Comparison of ENCODE assay signal across 8 cellular contexts in genomic region chr1:23568608-23569383, GRCh38. TPM values are rescaled to one million over a fixed set of nuclear protein-coding genes. Genes with fewer than 3 reads are reported as not detected.
DNase-seq lines count a peak whose midpoint lies in the region; ATAC-seq and TF ChIP-seq lines count a peak whose summit lies in the region.

No MANE protein-coding gene starts in this region.

- no peaks in the 10 kb centered on the region for H3K79me2 ChIP-seq in DOHH2 (ENCODE audit: control insufficient read depth, low read length)

- no peak overlapping the region for H3K27ac ChIP-seq in DOHH2 (ENCODE audit: low read depth, low read length)

- no peak for TF ChIP-seq CTCF in DOHH2 (IDR thresholded peaks at IDR 0.05; ENCODE audit: low read depth, low read length, poor library complexity, severe bottlenecking)
- TF ChIP-seq CTCF in glutamatergic neuron (IDR thresholded peaks at IDR 0.05; ENCODE audit: partially characterized antibody, unreplicated experiment) = no peak
- TF ChIP-seq CTCF in progenitor cell of endocrine pancreas (IDR thresholded peaks at IDR 0.05; ENCODE audit: unreplicated experiment) = no peak
- no peak for TF ChIP-seq CTCF in GM13976 (IDR thresholded peaks at IDR 0.05; ENCODE audit: borderline replicate concordance, control extremely low read depth, extremely low read depth, insufficient read depth, missing control alignments)

- H3K4me1 ChIP-seq in DOHH2 (ENCODE audit: control insufficient read depth, low read length) = peaks cover 62% of the 10 kb centered on the region

- no peaks in the 10 kb centered on the region for H3K9me3 ChIP-seq in DOHH2 (ENCODE audit: control insufficient read depth, insufficient read depth, low read length)

- no peaks in the 10 kb centered on the region for H3K36me3 ChIP-seq in DOHH2 (ENCODE audit: control insufficient read depth, low read length)

- peaks cover 2% of the 10 kb centered on the region for H3K9me3 Mint-ChIP-seq in glutamatergic neuron (ENCODE audit: unreplicated experiment)
- H3K9me3 Mint-ChIP-seq in progenitor cell of endocrine pancreas (ENCODE audit: low read depth) = no peaks in the 10 kb centered on the region

- H3K4me1 Mint-ChIP-seq in glutamatergic neuron (ENCODE audit: low read depth, unreplicated experiment) (peaks cover 7% of the 10 kb centered on the region), progenitor cell of endocrine pancreas (ENCODE audit: low read depth) (peaks cover 42% of the 10 kb centered on the region)

- no peak for DNase-seq in glutamatergic neuron
- DNase-seq in progenitor cell of endocrine pancreas (ENCODE audit: low spot score, unreplicated experiment) = no peak
- DNase-seq in NCI-H2227 (lab: John Stamatoyannopoulos, UW; ENCODE audit: unreplicated experiment) = no peak
- DNase-seq in GM13976 (ENCODE audit: low spot score) = no peak
- no peak for DNase-seq in stimulated activated CD4-positive, alpha-beta T cell treated with anti-CD3 and anti-CD28 coated beads, Interleukin-2, amount 100 ng/mL, for 24 hours

- H3K9me2 ChIP-seq in DOHH2 (replicated peaks; ENCODE audit: control insufficient read depth, low read length) = no peaks in the 10 kb centered on the region

- no peak for TF ChIP-seq POLR2A in GM18505 (IDR thresholded peaks at IDR 0.05; ENCODE audit: borderline replicate concordance, extremely low read depth, insufficient read depth, insufficient read length)

- peak overlapping the region; percentile 69 for H3K4me3 ChIP-seq in DOHH2 (ENCODE audit: low read length)

- ATAC-seq in SK-N-SH treated with all-trans-retinoic acid at 6 μM for 48 hours = peak; percentile 42
- ATAC-seq in GM18505 (IDR thresholded peaks at IDR 0.05; ENCODE audit: unreplicated experiment) = no peak

- peak overlapping the region; percentile 89 for H3K27ac Mint-ChIP-seq in glutamatergic neuron (ENCODE audit: unreplicated experiment)
- H3K27ac Mint-ChIP-seq in progenitor cell of endocrine pancreas = peak overlapping the region; percentile 99

- no peaks in the 10 kb centered on the region for H4K20me1 ChIP-seq in DOHH2 (ENCODE audit: control insufficient read depth, insufficient read depth, low read depth, low read length)

- peak overlapping the region; percentile 66 for H3K4me2 ChIP-seq in DOHH2 (ENCODE audit: low read length)

- H3K27me3 Mint-ChIP-seq in glutamatergic neuron (ENCODE audit: unreplicated experiment) (peaks cover 11% of the 10 kb centered on the region), progenitor cell of endocrine pancreas (no peaks in the 10 kb centered on the region)

- H3K36me3 Mint-ChIP-seq in glutamatergic neuron (ENCODE audit: unreplicated experiment) (peaks cover 5% of the 10 kb centered on the region), progenitor cell of endocrine pancreas (ENCODE audit: insufficient read depth) (no peaks in the 10 kb centered on the region)

- peaks cover 24% of the 10 kb centered on the region for H3F3A ChIP-seq in DOHH2 (ENCODE audit: control insufficient read depth, insufficient read depth)

- peak overlapping the region; percentile 94 for H3K4me3 Mint-ChIP-seq in glutamatergic neuron (ENCODE audit: unreplicated experiment)
- H3K4me3 Mint-ChIP-seq in progenitor cell of endocrine pancreas (ENCODE audit: low read depth) = peak overlapping the region; percentile 80

- H3K27me3 ChIP-seq in DOHH2 (ENCODE audit: control insufficient read depth, low read length) = 0 out of 2 replicates have a peak, but pooled peaks cover 4% of the 10 kb centered on the region

- in situ Hi-C loops in GM13976 (cut with MboI; ENCODE audit: low sequenced_read_pairs, unreplicated experiment) = no loop called here

TF ChIP-seq in SK-N-SH treated with all-trans-retinoic acid at 6 μM for 48 hours, 23 proteins besides CTCF, POLR2A, EP300 and RAD21 (continues in another document):
- no peak for TF ChIP-seq ZNF8 (CRISPR knock-in tag; IDR thresholded peaks at IDR 0.05)
- TF ChIP-seq TSHZ2 (CRISPR knock-in tag; IDR thresholded peaks at IDR 0.05) = no peak
- no peak for TF ChIP-seq POU6F1 (CRISPR knock-in tag; IDR thresholded peaks at IDR 0.05; ENCODE audit: borderline replicate concordance, low read depth)
- no peak for TF ChIP-seq CSDC2 (CRISPR knock-in tag; IDR thresholded peaks at IDR 0.05)
- TF ChIP-seq ZNF70 (CRISPR knock-in tag; IDR thresholded peaks at IDR 0.05) = no peak
- no peak for TF ChIP-seq SNAI2 (CRISPR knock-in tag; IDR thresholded peaks at IDR 0.05)
- TF ChIP-seq ZFP3 (CRISPR knock-in tag; IDR thresholded peaks at IDR 0.05) = no peak
- no peak for TF ChIP-seq ISL1 (CRISPR knock-in tag; IDR thresholded peaks at IDR 0.05)
- TF ChIP-seq PPARA (CRISPR knock-in tag; IDR thresholded peaks at IDR 0.05; ENCODE audit: borderline replicate concordance) = no peak
- no peak for TF ChIP-seq TCF4 (CRISPR knock-in tag; IDR thresholded peaks at IDR 0.05; ENCODE audit: borderline replicate concordance)
- no peak for TF ChIP-seq CREB5 (CRISPR knock-in tag; IDR thresholded peaks at IDR 0.05; ENCODE audit: low read depth)
- TF ChIP-seq ZFP30 (CRISPR knock-in tag; IDR thresholded peaks at IDR 0.05) = no peak
- no peak for TF ChIP-seq RARB (CRISPR knock-in tag; IDR thresholded peaks at IDR 0.05)
- no peak for TF ChIP-seq TOX (CRISPR knock-in tag; IDR thresholded peaks at IDR 0.05; ENCODE audit: borderline replicate concordance)
- no peak for TF ChIP-seq ZC3H10 (CRISPR knock-in tag; IDR thresholded peaks at IDR 0.05)
- TF ChIP-seq ESRRG (CRISPR knock-in tag; IDR thresholded peaks at IDR 0.05) = no peak
- TF ChIP-seq OSR1 (CRISPR knock-in tag; IDR thresholded peaks at IDR 0.05) = no peak
- no peak for TF ChIP-seq PATZ1 (CRISPR knock-in tag; IDR thresholded peaks at IDR 0.05; ENCODE audit: borderline replicate concordance)

RNA-seq across cellular contexts. Expression of gene ID3, which starts 9.5 kb away (rescaled TPM):
- 10.9 TPM for total RNA-seq in glutamatergic neuron (ENCODE audit: unreplicated experiment)
- 420 and 434 TPM in 2 replicates for total RNA-seq in progenitor cell of endocrine pancreas

RNA-seq across cellular contexts. Expression of gene E2F2, which starts 37.8 kb away (rescaled TPM):
- total RNA-seq in glutamatergic neuron (ENCODE audit: unreplicated experiment) (5.4 TPM), progenitor cell of endocrine pancreas (7.8 and 9.7 TPM in 2 replicates)

Comparison
In these comparisons a context has a peak if more than half of its experiments do, and no peak if none do; other contexts are left out.
1. RNA of gene ID3, which starts 9.5 kb away (total RNA-seq): 420 to 434 TPM in progenitor cell of endocrine pancreas; 10.9 TPM in glutamatergic neuron (single experiment); every median in the first group is over 10 times any median in the second.